Comparison of ENCODE assay signal across 8 cellular contexts in the genomic region with DNA sequence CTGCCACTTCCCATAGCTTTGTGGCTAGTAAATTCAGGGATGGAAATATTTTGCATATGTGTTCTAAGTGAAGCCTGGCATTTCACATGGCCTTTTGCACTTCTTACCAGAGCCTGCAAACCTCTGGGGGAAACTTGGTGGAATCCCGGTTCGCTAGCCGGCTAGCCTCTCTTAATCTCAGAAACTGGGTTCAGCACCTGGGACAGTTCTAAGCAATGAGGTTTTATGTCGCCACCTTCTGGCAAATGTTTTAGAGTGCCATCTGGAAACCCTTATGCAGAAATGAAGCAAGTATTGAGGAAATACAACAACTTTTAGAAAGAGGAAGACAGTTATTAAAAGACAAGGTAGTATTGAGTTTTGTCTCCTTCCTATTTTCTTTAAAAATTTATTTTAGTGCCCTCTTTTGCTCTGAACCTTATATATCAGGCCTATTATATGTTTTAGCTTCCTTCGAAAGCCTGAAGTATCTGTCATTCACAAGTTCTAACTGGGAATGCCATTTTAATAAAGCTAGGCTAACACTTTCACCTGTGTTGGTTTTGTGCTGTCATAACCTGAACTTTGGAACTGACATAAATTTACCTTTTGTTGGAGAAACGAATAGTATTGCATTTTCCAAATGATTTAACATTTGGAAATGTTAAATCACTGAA. TPM values are rescaled to one million over a fixed set of nuclear protein-coding genes. Genes with fewer than 3 reads are reported as not detected.
DNase-seq lines count a peak whose midpoint lies in the region; ATAC-seq, FAIRE-seq and TF ChIP-seq lines count a peak whose summit lies in the region.

No MANE protein-coding gene starts in this region.

- DNase-seq in left ventricle myocardium inferior (no peak), left ventricle myocardium superior (no peak), GM23248 (peak; percentile 88), Karpas-422 (peak; percentile 86), RPMI8226 (peak; percentile 84), endothelial cell of umbilical vein (ENCODE audit: low read depth, low spot score) (peak; percentile 54)
- DNase-seq in CD8-positive, alpha-beta memory T cell = no peak

- peak; percentile 88 for TF ChIP-seq RAD21 in neural cell (conservative IDR thresholded peaks at IDR 0.05)

- BruUV-seq in endothelial cell of umbilical vein (replicated peaks; lab: Mats Ljungman, UMichigan) = no TSS peak

- H4K20me1 ChIP-seq in GM23248 (ENCODE audit: insufficient read depth) = no peaks in the 10 kb centered on the region
- no peaks in the 10 kb centered on the region for H4K20me1 ChIP-seq in Karpas-422 (ENCODE audit: insufficient read depth, low read depth, low read length)
- H4K20me1 ChIP-seq in endothelial cell of umbilical vein (replicated peaks; ENCODE audit: control insufficient read depth, extremely low read depth, insufficient read depth, low read length) = no peaks in the 10 kb centered on the region
- H4K20me1 ChIP-seq in neural cell (ENCODE audit: insufficient read depth) = no peaks in the 10 kb centered on the region

- dilution Hi-C loops in endothelial cell of umbilical vein (cut with MboI; ENCODE audit: extremely low pct_ligation_motif_present, low sequenced_read_pairs) = no loop called here

- WGBS in GM23248 (ENCODE audit: low coverage in 1 of 2, low lambda C conversion rate in 2 of 2, missing lambda C conversion rate in 2 of 2), 2 experiments = 16 to 19% methylated on average over 6 of the region's 6 CpGs

- H3K36me3 ChIP-seq in left ventricle myocardium inferior (no peaks in the 10 kb centered on the region), GM23248 (ENCODE audit: low read depth) (no peaks in the 10 kb centered on the region), Karpas-422 (ENCODE audit: insufficient read depth, low read length) (no peaks in the 10 kb centered on the region), endothelial cell of umbilical vein (ENCODE audit: control insufficient read depth in 2 of 2, extremely low read depth in 1 of 2, insufficient read depth in 2 of 2, low read length in 2 of 2) (no peaks in the 10 kb centered on the region), neural cell (ENCODE audit: insufficient read depth, low read length) (no peaks in the 10 kb centered on the region)
- no peaks in the 10 kb centered on the region for H3K36me3 ChIP-seq in CD8-positive, alpha-beta memory T cell (ENCODE audit: insufficient read depth, low read length)

- H3K9me3 ChIP-seq in left ventricle myocardium inferior (replicated peaks) (no peaks in the 10 kb centered on the region), GM23248 (ENCODE audit: low read depth) (no peaks in the 10 kb centered on the region), Karpas-422 (ENCODE audit: low read length) (peaks cover 3% of the 10 kb centered on the region; the same call in 1 of the 2 replicates), endothelial cell of umbilical vein (replicated peaks; ENCODE audit: control insufficient read depth, insufficient read depth, low read length) (no peaks in the 10 kb centered on the region), neural cell (ENCODE audit: low read length) (no peaks in the 10 kb centered on the region)
- no peaks in the 10 kb centered on the region for H3K9me3 ChIP-seq in CD8-positive, alpha-beta memory T cell (ENCODE audit: low read length)

- H3K27me3 ChIP-seq in left ventricle myocardium inferior (ENCODE audit: low read depth) = peaks cover 49% of the 10 kb centered on the region
- H3K27me3 ChIP-seq in GM23248 (replicated peaks; ENCODE audit: insufficient read depth) = peaks cover 15% of the 10 kb centered on the region
- H3K27me3 ChIP-seq in Karpas-422 (ENCODE audit: low read length) = no peaks in the 10 kb centered on the region
- peaks cover 5 to 25% of the 10 kb centered on the region in 2 experiments for H3K27me3 ChIP-seq in endothelial cell of umbilical vein (ENCODE audit: control insufficient read depth in 2 of 2, insufficient read depth in 2 of 2, low read length in 2 of 2)
- peaks cover 49% of the 10 kb centered on the region for H3K27me3 ChIP-seq in neural cell (ENCODE audit: insufficient read depth, low read depth, low read length)
- no peaks in the 10 kb centered on the region for H3K27me3 ChIP-seq in CD8-positive, alpha-beta memory T cell (ENCODE audit: insufficient read depth, low read length, poor library complexity, severe bottlenecking)

- TF ChIP-seq EP300 in neural cell (conservative IDR thresholded peaks at IDR 0.05; ENCODE audit: poor library complexity, severe bottlenecking) = no peak

- intact Hi-C loops in left ventricle myocardium inferior (cut with micrococcal nuclease) (loop anchor here (10.0 kb wide), 1 partner anchor 558 kb away; no protein-coding TSS in a partner anchor), left ventricle myocardium superior (cut with micrococcal nuclease) (no loop called here), endothelial cell of umbilical vein (cut with micrococcal nuclease) (loop anchor here (1.0 to 10.0 kb wide), 4 partner anchors 244 to 1518 kb away; no protein-coding TSS in a partner anchor)

- no peaks in the 10 kb centered on the region for H3K4me1 Mint-ChIP-seq in CD8-positive, alpha-beta memory T cell

- TF ChIP-seq CTCF in left ventricle myocardium inferior (IDR thresholded peaks at IDR 0.05; ENCODE audit: borderline replicate concordance) (peak; percentile 54), endothelial cell of umbilical vein (IDR thresholded peaks at IDR 0.05; ENCODE audit: extremely low read depth in 1 of 2, insufficient read depth in 1 of 2, low read depth in 1 of 2, low read length in 2 of 2) (peak; percentile 63 to 73), neural cell (IDR thresholded peaks at IDR 0.05; ENCODE audit: poor library complexity, severe bottlenecking) (peak; percentile 88)

- FAIRE-seq in endothelial cell of umbilical vein (lab: Jason Lieb, UNC) = peak; percentile 83

- H3K36me3 Mint-ChIP-seq in CD8-positive, alpha-beta memory T cell = peaks cover 0 to 1% (median 0%) of the 10 kb centered on the region in 3 donors

- H3K9me1 ChIP-seq in endothelial cell of umbilical vein (replicated peaks; ENCODE audit: control insufficient read depth, extremely low read depth, insufficient read depth, low read length) = no peaks in the 10 kb centered on the region

- peaks cover 2 to 21% (median 11%) of the 10 kb centered on the region in 5 donors for H3K9me3 Mint-ChIP-seq in CD8-positive, alpha-beta memory T cell

- in situ Hi-C loops in GM23248 (cut with MboI) = no loop called here

- H3F3A ChIP-seq in GM23248 (ENCODE audit: insufficient read depth) = no peaks in the 10 kb centered on the region
- H3F3A ChIP-seq in neural cell (ENCODE audit: insufficient read depth, low read length, poor library complexity, severe bottlenecking) = no peaks in the 10 kb centered on the region

- H3K9me2 ChIP-seq in GM23248 (ENCODE audit: insufficient read depth) (no peaks in the 10 kb centered on the region), Karpas-422 (replicated peaks; ENCODE audit: insufficient read depth, low read length) (peaks cover 3% of the 10 kb centered on the region; the same call in 1 of the 2 replicates), neural cell (ENCODE audit: insufficient read depth, low read length) (no peaks in the 10 kb centered on the region)

- H3K27ac ChIP-seq in left ventricle myocardium inferior (replicated peaks) (no peak overlapping the region), GM23248 (no peak overlapping the region), Karpas-422 (ENCODE audit: low read length) (no peak overlapping the region), endothelial cell of umbilical vein (ENCODE audit: insufficient read depth, low read depth, low read length) (no peak overlapping the region), neural cell (ENCODE audit: low read length) (no peak overlapping the region)
- no peak overlapping the region for H3K27ac ChIP-seq in CD8-positive, alpha-beta memory T cell (ENCODE audit: low read depth, low read length)

- no peak for ATAC-seq in left ventricle myocardium superior

- CTCF ChIA-PET in endothelial cell of umbilical vein (lab: Charles Lee) = interaction anchor here (1.4 to 1.7 kb wide), 3 partner anchors 562 to 838 kb away, joined by 3 to 15 read pairs (median 4); no protein-coding TSS in a partner anchor
- CTCF ChIA-PET in CD8-positive, alpha-beta memory T cell (lab: Charles Lee) = no interaction called here

- H3K4me2 ChIP-seq in GM23248 (ENCODE audit: unreplicated experiment) = no peak overlapping the region
- no peak overlapping the region for H3K4me2 ChIP-seq in Karpas-422 (ENCODE audit: low read depth, low read length, poor library complexity, severe bottlenecking)
- no peak overlapping the region for H3K4me2 ChIP-seq in endothelial cell of umbilical vein (ENCODE audit: insufficient read depth, low read length)
- H3K4me2 ChIP-seq in neural cell (ENCODE audit: low read length) = peak overlapping the region; percentile 46

- no peak overlapping the region for H3K4me3 Mint-ChIP-seq in CD8-positive, alpha-beta memory T cell

- TF ChIP-seq POLR2A in endothelial cell of umbilical vein (IDR thresholded peaks at IDR 0.05; ENCODE audit: low read depth, low read length) = no peak

- H3K4me3 ChIP-seq in left ventricle myocardium inferior (no peak overlapping the region), GM23248 (no peak overlapping the region), Karpas-422 (ENCODE audit: low read length) (no peak overlapping the region), endothelial cell of umbilical vein (replicated peaks in 1 of 3; ENCODE audit: insufficient read depth in 1 of 3, low read depth in 1 of 3, low read length in 3 of 3) (no peak overlapping the region), neural cell (ENCODE audit: low read length) (peak overlapping the region; percentile 68)
- H3K4me3 ChIP-seq in CD8-positive, alpha-beta memory T cell (ENCODE audit: low read length) = no peak overlapping the region

- H3K9ac ChIP-seq in GM23248 = no peak overlapping the region
- H3K9ac ChIP-seq in Karpas-422 (ENCODE audit: low read length) = no peak overlapping the region
- no peak overlapping the region for H3K9ac ChIP-seq in endothelial cell of umbilical vein (replicated peaks; ENCODE audit: extremely low read depth, insufficient read depth, low read length)
- no peak overlapping the region for H3K9ac ChIP-seq in neural cell (ENCODE audit: low read length)

- H3K4me1 ChIP-seq in left ventricle myocardium inferior (no peaks in the 10 kb centered on the region), GM23248 (ENCODE audit: insufficient read depth) (no peaks in the 10 kb centered on the region), Karpas-422 (ENCODE audit: low read length) (no peaks in the 10 kb centered on the region), endothelial cell of umbilical vein (ENCODE audit: control insufficient read depth, extremely low read depth, insufficient read depth, low read length) (no peaks in the 10 kb centered on the region)
- H3K4me1 ChIP-seq in CD8-positive, alpha-beta memory T cell (ENCODE audit: insufficient read depth, low read length) = no peaks in the 10 kb centered on the region

- POLR2A ChIA-PET in endothelial cell of umbilical vein (lab: Charles Lee) = no interaction called here
- POLR2A ChIA-PET in CD8-positive, alpha-beta memory T cell (lab: Charles Lee) = no interaction called here

- H3K79me2 ChIP-seq in GM23248 (ENCODE audit: insufficient read depth) (no peaks in the 10 kb centered on the region), Karpas-422 (ENCODE audit: low read length) (no peaks in the 10 kb centered on the region), endothelial cell of umbilical vein (ENCODE audit: control insufficient read depth, insufficient read depth, low read length) (no peaks in the 10 kb centered on the region), neural cell (replicated peaks; ENCODE audit: insufficient read depth, low read length) (no peaks in the 10 kb centered on the region)

- no peak overlapping the region for H3K27ac Mint-ChIP-seq in CD8-positive, alpha-beta memory T cell

- H3K27me3 Mint-ChIP-seq in CD8-positive, alpha-beta memory T cell = peaks cover 11 to 30% of the 10 kb centered on the region in 2 donors

- H2AFZ ChIP-seq in GM23248 (no peak overlapping the region), Karpas-422 (ENCODE audit: low read length) (no peak overlapping the region), endothelial cell of umbilical vein (ENCODE audit: low read depth, low read length) (no peak overlapping the region), neural cell (ENCODE audit: low read depth, low read length) (no peak overlapping the region)

RNA-seq across cellular contexts. Expression of gene HTR1A, which starts 1.0 kb away (rescaled TPM):
- not detected for total RNA-seq in left ventricle myocardium inferior
- total RNA-seq in left ventricle myocardium superior = not detected
- total RNA-seq in GM23248 (2014; rRNA removed; shearing (Covaris generic)) = not detected in 2 replicates
- not detected in 2 replicates for polyA plus RNA-seq in GM23248 (2016; fragmentation: Nextera tagmentation; extraction: Ambion mirVana)
- not detected in 2 replicates for total RNA-seq in Karpas-422 (2014; rRNA removed; shearing (Covaris generic); ENCODE audit: low replicate concordance)
- total RNA-seq in endothelial cell of umbilical vein = not detected in 2 replicates
- polyA plus RNA-seq in endothelial cell of umbilical vein = not detected in 2 replicates
- not detected in 2 replicates for polyA plus RNA-seq in endothelial cell of umbilical vein (2011; cell fraction: cytosol; rRNA removed)
- not detected in 2 replicates for polyA plus RNA-seq in endothelial cell of umbilical vein (2011; cell fraction: nucleus; rRNA removed)
- not detected in 2 replicates for polyA plus RNA-seq in endothelial cell of umbilical vein (2012)
- not detected in 2 replicates for polyA minus RNA-seq in endothelial cell of umbilical vein
- polyA minus RNA-seq in endothelial cell of umbilical vein (2011; cell fraction: cytosol; rRNA and poly(A)+ RNA removed) = not detected
- not detected in 2 replicates for polyA minus RNA-seq in endothelial cell of umbilical vein (2011; cell fraction: nucleus; rRNA and poly(A)+ RNA removed)
- not detected in 2 replicates for polyA plus RNA-seq in neural cell
- polyA minus RNA-seq in neural cell = not detected in 2 replicates
- total RNA-seq in CD8-positive, alpha-beta memory T cell = not detected
- polyA plus RNA-seq in CD8-positive, alpha-beta memory T cell = not detected

Comparison
In these comparisons a context has a peak if more than half of its experiments do, and no peak if none do; other contexts are left out.
1. DNase-seq: peak in GM23248 (single experiment), Karpas-422 (single experiment), RPMI8226 (single experiment) and endothelial cell of umbilical vein (single experiment); none in left ventricle myocardium inferior (single experiment), left ventricle myocardium superior (single experiment) and CD8-positive, alpha-beta memory T cell (0 of 5).
2. Peak in every context shown above with its lines, with median percentiles within 50 percentile points of each other: CTCF ChIP-seq.